In genomic region chr2:74454654-74455511, GRCh38 we compare ENCODE assay signal across 1 cellular context.
TF ChIP-seq lines count a peak whose summit lies in the region.

Gene INO80B (plus strand): TSS chr2:74455087. CDS start chr2:74455117, 30 bp downstream.

TF ChIP-seq in HepG2, 621 proteins besides CTCF, POLR2A, EP300 and RAD21 (continued from another document and continues in another):
- peak; percentile 81 for TF ChIP-seq HNF1A (IDR thresholded peaks at IDR 0.05; ENCODE audit: low read depth)
- peak; percentile 92 for TF ChIP-seq HNF1A (CRISPR knock-in tag; IDR thresholded peaks at IDR 0.05; ENCODE audit: borderline replicate concordance)
- TF ChIP-seq TBL1XR1 (IDR thresholded peaks at IDR 0.05; ENCODE audit: borderline replicate concordance, low read length, partially characterized antibody): peak; percentile 86
- TF ChIP-seq ZNF619 (CRISPR knock-in tag; IDR thresholded peaks at IDR 0.05): peak; percentile 96; the same call in 1 of the 2 replicates
- TF ChIP-seq RBM39 (IDR thresholded peaks at IDR 0.05; ENCODE audit: low read depth, low read length, poor library complexity, severe bottlenecking): peak; percentile 94
- TF ChIP-seq, protein P1, sequence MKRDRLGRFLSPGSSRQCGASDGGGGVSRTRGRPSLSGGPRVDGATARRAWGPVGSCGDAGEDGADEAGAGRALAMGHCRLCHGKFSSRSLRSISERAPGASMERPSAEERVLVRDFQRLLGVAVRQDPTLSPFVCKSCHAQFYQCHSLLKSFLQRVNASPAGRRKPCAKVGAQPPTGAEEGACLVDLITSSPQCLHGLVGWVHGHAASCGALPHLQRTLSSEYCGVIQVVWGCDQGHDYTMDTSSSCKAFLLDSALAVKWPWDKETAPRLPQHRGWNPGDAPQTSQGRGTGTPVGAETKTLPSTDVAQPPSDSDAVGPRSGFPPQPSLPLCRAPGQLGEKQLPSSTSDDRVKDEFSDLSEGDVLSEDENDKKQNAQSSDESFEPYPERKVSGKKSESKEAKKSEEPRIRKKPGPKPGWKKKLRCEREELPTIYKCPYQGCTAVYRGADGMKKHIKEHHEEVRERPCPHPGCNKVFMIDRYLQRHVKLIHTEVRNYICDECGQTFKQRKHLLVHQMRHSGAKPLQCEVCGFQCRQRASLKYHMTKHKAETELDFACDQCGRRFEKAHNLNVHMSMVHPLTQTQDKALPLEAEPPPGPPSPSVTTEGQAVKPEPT (CRISPR knock-in tag; IDR thresholded peaks at IDR 0.05; ENCODE audit: low read depth): peak; percentile 62; the same call in 1 of the 2 replicates
- TF ChIP-seq ZBTB8A (CRISPR knock-in tag; IDR thresholded peaks at IDR 0.05; ENCODE audit: borderline replicate concordance, low read depth): no peak
- TF ChIP-seq ZNF235 (CRISPR knock-in tag; IDR thresholded peaks at IDR 0.05; ENCODE audit: borderline replicate concordance): peak; percentile 77; the same call in 1 of the 2 replicates
- no peak for TF ChIP-seq SRSF4 (IDR thresholded peaks at IDR 0.05; ENCODE audit: low read depth, low read length, poor library complexity, severe bottlenecking)
- no peak for TF ChIP-seq HOXD1 (CRISPR knock-in tag; IDR thresholded peaks at IDR 0.05)
- TF ChIP-seq, protein P2, sequence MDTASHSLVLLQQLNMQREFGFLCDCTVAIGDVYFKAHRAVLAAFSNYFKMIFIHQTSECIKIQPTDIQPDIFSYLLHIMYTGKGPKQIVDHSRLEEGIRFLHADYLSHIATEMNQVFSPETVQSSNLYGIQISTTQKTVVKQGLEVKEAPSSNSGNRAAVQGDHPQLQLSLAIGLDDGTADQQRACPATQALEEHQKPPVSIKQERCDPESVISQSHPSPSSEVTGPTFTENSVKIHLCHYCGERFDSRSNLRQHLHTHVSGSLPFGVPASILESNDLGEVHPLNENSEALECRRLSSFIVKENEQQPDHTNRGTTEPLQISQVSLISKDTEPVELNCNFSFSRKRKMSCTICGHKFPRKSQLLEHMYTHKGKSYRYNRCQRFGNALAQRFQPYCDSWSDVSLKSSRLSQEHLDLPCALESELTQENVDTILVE (CRISPR knock-in tag; IDR thresholded peaks at IDR 0.05): peak; percentile 97
- no peak for TF ChIP-seq MLLT10 (CRISPR knock-in tag; IDR thresholded peaks at IDR 0.05)
- TF ChIP-seq, protein P3, sequence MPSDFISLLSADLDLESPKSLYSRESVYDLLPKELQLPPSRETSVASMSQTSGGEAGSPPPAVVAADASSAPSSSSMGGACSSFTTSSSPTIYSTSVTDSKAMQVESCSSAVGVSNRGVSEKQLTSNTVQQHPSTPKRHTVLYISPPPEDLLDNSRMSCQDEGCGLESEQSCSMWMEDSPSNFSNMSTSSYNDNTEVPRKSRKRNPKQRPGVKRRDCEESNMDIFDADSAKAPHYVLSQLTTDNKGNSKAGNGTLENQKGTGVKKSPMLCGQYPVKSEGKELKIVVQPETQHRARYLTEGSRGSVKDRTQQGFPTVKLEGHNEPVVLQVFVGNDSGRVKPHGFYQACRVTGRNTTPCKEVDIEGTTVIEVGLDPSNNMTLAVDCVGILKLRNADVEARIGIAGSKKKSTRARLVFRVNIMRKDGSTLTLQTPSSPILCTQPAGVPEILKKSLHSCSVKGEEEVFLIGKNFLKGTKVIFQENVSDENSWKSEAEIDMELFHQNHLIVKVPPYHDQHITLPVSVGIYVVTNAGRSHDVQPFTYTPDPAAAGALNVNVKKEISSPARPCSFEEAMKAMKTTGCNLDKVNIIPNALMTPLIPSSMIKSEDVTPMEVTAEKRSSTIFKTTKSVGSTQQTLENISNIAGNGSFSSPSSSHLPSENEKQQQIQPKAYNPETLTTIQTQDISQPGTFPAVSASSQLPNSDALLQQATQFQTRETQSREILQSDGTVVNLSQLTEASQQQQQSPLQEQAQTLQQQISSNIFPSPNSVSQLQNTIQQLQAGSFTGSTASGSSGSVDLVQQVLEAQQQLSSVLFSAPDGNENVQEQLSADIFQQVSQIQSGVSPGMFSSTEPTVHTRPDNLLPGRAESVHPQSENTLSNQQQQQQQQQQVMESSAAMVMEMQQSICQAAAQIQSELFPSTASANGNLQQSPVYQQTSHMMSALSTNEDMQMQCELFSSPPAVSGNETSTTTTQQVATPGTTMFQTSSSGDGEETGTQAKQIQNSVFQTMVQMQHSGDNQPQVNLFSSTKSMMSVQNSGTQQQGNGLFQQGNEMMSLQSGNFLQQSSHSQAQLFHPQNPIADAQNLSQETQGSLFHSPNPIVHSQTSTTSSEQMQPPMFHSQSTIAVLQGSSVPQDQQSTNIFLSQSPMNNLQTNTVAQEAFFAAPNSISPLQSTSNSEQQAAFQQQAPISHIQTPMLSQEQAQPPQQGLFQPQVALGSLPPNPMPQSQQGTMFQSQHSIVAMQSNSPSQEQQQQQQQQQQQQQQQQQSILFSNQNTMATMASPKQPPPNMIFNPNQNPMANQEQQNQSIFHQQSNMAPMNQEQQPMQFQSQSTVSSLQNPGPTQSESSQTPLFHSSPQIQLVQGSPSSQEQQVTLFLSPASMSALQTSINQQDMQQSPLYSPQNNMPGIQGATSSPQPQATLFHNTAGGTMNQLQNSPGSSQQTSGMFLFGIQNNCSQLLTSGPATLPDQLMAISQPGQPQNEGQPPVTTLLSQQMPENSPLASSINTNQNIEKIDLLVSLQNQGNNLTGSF (CRISPR knock-in tag; IDR thresholded peaks at IDR 0.05): no peak
- TF ChIP-seq KAT8 (CRISPR knock-in tag; IDR thresholded peaks at IDR 0.05): peak; percentile 99
- TF ChIP-seq ZNF430 (CRISPR knock-in tag; IDR thresholded peaks at IDR 0.05): peak; percentile 92
- TF ChIP-seq HNRNPL (IDR thresholded peaks at IDR 0.05; ENCODE audit: low read depth, low read length): 0 out of 2 replicates have a peak, but pooled peaks have one; percentile 44
- TF ChIP-seq EED (CRISPR knock-in tag; IDR thresholded peaks at IDR 0.05): no peak; the same call in 1 of the 2 replicates
- no peak for TF ChIP-seq ZUFSP (CRISPR knock-in tag; IDR thresholded peaks at IDR 0.05; ENCODE audit: borderline replicate concordance)
- peak; percentile 92 for TF ChIP-seq KAT7 (CRISPR knock-in tag; IDR thresholded peaks at IDR 0.05; ENCODE audit: borderline replicate concordance)
- TF ChIP-seq, protein P4, sequence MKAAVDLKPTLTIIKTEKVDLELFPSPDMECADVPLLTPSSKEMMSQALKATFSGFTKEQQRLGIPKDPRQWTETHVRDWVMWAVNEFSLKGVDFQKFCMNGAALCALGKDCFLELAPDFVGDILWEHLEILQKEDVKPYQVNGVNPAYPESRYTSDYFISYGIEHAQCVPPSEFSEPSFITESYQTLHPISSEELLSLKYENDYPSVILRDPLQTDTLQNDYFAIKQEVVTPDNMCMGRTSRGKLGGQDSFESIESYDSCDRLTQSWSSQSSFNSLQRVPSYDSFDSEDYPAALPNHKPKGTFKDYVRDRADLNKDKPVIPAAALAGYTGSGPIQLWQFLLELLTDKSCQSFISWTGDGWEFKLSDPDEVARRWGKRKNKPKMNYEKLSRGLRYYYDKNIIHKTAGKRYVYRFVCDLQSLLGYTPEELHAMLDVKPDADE (CRISPR knock-in tag; IDR thresholded peaks at IDR 0.05): no peak
- peak; percentile 89; the same call in 1 of the 2 replicates for TF ChIP-seq MTA1 (CRISPR knock-in tag; IDR thresholded peaks at IDR 0.05; ENCODE audit: borderline replicate concordance)
- TF ChIP-seq NCOA5 (CRISPR knock-in tag; IDR thresholded peaks at IDR 0.05): no peak
- TF ChIP-seq HMGA1 (CRISPR knock-in tag; conservative IDR thresholded peaks at IDR 0.05): no peak
- TF ChIP-seq, protein P5, sequence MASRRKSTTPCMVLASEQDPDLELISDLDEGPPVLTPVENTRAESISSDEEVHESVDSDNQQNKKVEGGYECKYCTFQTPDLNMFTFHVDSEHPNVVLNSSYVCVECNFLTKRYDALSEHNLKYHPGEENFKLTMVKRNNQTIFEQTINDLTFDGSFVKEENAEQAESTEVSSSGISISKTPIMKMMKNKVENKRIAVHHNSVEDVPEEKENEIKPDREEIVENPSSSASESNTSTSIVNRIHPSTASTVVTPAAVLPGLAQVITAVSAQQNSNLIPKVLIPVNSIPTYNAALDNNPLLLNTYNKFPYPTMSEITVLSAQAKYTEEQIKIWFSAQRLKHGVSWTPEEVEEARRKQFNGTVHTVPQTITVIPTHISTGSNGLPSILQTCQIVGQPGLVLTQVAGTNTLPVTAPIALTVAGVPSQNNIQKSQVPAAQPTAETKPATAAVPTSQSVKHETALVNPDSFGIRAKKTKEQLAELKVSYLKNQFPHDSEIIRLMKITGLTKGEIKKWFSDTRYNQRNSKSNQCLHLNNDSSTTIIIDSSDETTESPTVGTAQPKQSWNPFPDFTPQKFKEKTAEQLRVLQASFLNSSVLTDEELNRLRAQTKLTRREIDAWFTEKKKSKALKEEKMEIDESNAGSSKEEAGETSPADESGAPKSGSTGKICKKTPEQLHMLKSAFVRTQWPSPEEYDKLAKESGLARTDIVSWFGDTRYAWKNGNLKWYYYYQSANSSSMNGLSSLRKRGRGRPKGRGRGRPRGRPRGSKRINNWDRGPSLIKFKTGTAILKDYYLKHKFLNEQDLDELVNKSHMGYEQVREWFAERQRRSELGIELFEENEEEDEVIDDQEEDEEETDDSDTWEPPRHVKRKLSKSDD (CRISPR knock-in tag; IDR thresholded peaks at IDR 0.05; ENCODE audit: low read depth): peak; percentile 74; the same call in 1 of the 2 replicates
- peak; percentile 70; the same call in 1 of the 2 replicates for TF ChIP-seq MAZ (IDR thresholded peaks at IDR 0.05; ENCODE audit: borderline replicate concordance, low read depth, low read length)
- peak; percentile 96 for TF ChIP-seq MAZ (CRISPR knock-in tag; IDR thresholded peaks at IDR 0.05; ENCODE audit: low read depth)
- TF ChIP-seq NFE2L2 (IDR thresholded peaks at IDR 0.05; ENCODE audit: low read length): no peak
- TF ChIP-seq, protein P6, sequence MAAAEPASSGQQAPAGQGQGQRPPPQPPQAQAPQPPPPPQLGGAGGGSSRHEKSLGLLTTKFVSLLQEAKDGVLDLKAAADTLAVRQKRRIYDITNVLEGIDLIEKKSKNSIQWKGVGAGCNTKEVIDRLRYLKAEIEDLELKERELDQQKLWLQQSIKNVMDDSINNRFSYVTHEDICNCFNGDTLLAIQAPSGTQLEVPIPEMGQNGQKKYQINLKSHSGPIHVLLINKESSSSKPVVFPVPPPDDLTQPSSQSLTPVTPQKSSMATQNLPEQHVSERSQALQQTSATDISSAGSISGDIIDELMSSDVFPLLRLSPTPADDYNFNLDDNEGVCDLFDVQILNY (CRISPR knock-in tag; conservative IDR thresholded peaks at IDR 0.05): no peak
- TF ChIP-seq, protein P7, sequence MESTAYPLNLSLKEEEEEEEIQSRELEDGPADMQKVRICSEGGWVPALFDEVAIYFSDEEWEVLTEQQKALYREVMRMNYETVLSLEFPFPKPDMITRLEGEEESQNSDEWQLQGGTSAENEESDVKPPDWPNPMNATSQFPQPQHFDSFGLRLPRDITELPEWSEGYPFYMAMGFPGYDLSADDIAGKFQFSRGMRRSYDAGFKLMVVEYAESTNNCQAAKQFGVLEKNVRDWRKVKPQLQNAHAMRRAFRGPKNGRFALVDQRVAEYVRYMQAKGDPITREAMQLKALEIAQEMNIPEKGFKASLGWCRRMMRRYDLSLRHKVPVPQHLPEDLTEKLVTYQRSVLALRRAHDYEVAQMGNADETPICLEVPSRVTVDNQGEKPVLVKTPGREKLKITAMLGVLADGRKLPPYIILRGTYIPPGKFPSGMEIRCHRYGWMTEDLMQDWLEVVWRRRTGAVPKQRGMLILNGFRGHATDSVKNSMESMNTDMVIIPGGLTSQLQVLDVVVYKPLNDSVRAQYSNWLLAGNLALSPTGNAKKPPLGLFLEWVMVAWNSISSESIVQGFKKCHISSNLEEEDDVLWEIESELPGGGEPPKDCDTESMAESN (CRISPR knock-in tag; conservative IDR thresholded peaks at IDR 0.05): peak; percentile 92
- TF ChIP-seq HDAC1 (CRISPR knock-in tag; IDR thresholded peaks at IDR 0.05): peak; percentile 99
- TF ChIP-seq ZSCAN21 (CRISPR knock-in tag; IDR thresholded peaks at IDR 0.05; ENCODE audit: borderline replicate concordance): peak; percentile 70; the same call in 1 of the 2 replicates
- TF ChIP-seq KAT2B (IDR thresholded peaks at IDR 0.05; ENCODE audit: borderline replicate concordance, low read depth, low read length): no peak
- TF ChIP-seq, protein P8, sequence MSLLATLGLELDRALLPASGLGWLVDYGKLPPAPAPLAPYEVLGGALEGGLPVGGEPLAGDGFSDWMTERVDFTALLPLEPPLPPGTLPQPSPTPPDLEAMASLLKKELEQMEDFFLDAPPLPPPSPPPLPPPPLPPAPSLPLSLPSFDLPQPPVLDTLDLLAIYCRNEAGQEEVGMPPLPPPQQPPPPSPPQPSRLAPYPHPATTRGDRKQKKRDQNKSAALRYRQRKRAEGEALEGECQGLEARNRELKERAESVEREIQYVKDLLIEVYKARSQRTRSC (CRISPR knock-in tag; IDR thresholded peaks at IDR 0.05; ENCODE audit: low read depth): 0 out of 2 replicates have a peak, but pooled peaks have one; percentile 25
- no peak for TF ChIP-seq TEAD2 (CRISPR knock-in tag; IDR thresholded peaks at IDR 0.05)
- no peak for TF ChIP-seq HNRNPH1 (optimal IDR thresholded peaks at IDR 0.05; ENCODE audit: low read depth, low read length)
